11 cellular contexts compared by ENCODE assay signal in the genomic region with DNA sequence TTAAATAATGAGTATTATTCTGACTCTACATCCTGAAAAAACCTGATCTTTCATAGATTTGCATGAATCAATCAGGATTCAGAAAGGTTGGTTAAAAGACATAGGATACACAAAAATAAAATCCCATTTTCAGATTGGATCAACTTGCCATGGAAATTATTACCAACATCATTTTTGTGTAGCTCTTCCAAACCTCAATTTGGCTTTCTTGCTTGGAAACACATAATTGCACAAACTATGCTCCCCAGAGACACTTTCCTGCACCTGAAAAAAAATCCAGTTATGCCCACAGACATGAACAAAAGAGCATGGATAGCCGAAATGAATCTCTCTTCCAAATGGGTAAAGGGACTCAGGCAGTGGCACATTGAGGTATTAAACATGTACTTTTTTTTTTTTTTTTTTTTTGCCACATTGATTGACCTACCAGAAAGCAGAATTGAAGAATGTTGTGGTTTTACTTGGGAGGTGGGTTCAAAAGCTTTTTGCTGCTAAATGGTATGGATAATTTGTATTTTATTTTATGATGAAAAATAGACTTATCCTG.
A peak's percentile ranks its signal among the peaks of the same experiment; 100 is the strongest.
DNase-seq lines count a peak whose midpoint lies in the region; ATAC-seq and TF ChIP-seq lines count a peak whose summit lies in the region.
"Had no signal": no experiment of that assay in that cellular context is flagged by ENCODE, and none has a peak within 500 bp of the region (broad histone marks: within the 10 kb centered on the region; RNA-seq: fewer than 3 reads in every experiment).

No MANE protein-coding gene starts in this region.

- H3K4me3 Mint-ChIP-seq in neural progenitor cell: peak overlapping the region; percentile 6
- H3K4me3 Mint-ChIP-seq: CD4-positive, CD25-positive, alpha-beta regulatory T cell; HFFc6 had no signal

- no peaks in the 10 kb centered on the region for H3K27me3 ChIP-seq in neural progenitor cell
- H3K27me3 ChIP-seq in upper lobe of left lung: no peaks in the 10 kb centered on the region
- H3K27me3 ChIP-seq: BLaER1 treated with 17β-estradiol and CSF1 and Interleukin-3, amounts not matched to agents 10 nM and 100 nM had no signal

- no peak overlapping the region for H3K4me3 ChIP-seq in HEK293 (ENCODE audit: low read depth, low read length)
- no peak overlapping the region for H3K4me3 ChIP-seq in fibroblast of mammary gland (ENCODE audit: control insufficient read depth, low read depth, low read length)
- peak overlapping the region; percentile 27 for H3K4me3 ChIP-seq in neural progenitor cell
- H3K4me3 ChIP-seq in upper lobe of left lung: no peak overlapping the region
- H3K4me3 ChIP-seq: BLaER1 treated with 17β-estradiol and CSF1 and Interleukin-3, amounts not matched to agents 10 nM and 100 nM had no signal

- no peak for ATAC-seq in upper lobe of left lung (ENCODE audit: low FRiP score in 2 of 2)

- no peak overlapping the region for H3K9ac ChIP-seq in neural progenitor cell
- H3K9ac ChIP-seq: BLaER1 treated with 17β-estradiol and CSF1 and Interleukin-3, amounts not matched to agents 10 nM and 100 nM had no signal

- H3K4me2 ChIP-seq in neural progenitor cell: peak overlapping the region; percentile 69
- H3K4me2 ChIP-seq: BLaER1 treated with 17β-estradiol and CSF1 and Interleukin-3, amounts not matched to agents 10 nM and 100 nM had no signal

- H3K79me2 ChIP-seq in neural progenitor cell (ENCODE audit: low read depth): no peaks in the 10 kb centered on the region

- POLR2A ChIA-PET in HEK293 (lab: Yijun Ruan, JAX): interaction anchor here (0.7 kb wide), 1 partner anchor 278 kb away, joined by 4 read pairs; no protein-coding TSS in a partner anchor

- H3K27ac Mint-ChIP-seq in neural progenitor cell: no peak overlapping the region
- H3K27ac Mint-ChIP-seq: CD4-positive, CD25-positive, alpha-beta regulatory T cell; HFFc6 had no signal

- H3K9me3 ChIP-seq in HEK293 (ENCODE audit: control insufficient read depth, insufficient read depth, low read depth, low read length): no peaks in the 10 kb centered on the region
- H3K9me3 ChIP-seq in neural progenitor cell (ENCODE audit: low read depth): no peaks in the 10 kb centered on the region
- no peaks in the 10 kb centered on the region for H3K9me3 ChIP-seq in upper lobe of left lung

- no peak overlapping the region for H2AFZ ChIP-seq in neural progenitor cell (replicated peaks)

- TF ChIP-seq POLR2A in upper lobe of left lung (IDR thresholded peaks at IDR 0.05): no peak

- peaks cover 35% of the 10 kb centered on the region for H3F3A ChIP-seq in neural progenitor cell (ENCODE audit: low read depth)

- H3K36me3 ChIP-seq in HEK293 (ENCODE audit: control insufficient read depth in 2 of 2, insufficient read depth in 1 of 2, low read length in 2 of 2) (no peaks in the 10 kb centered on the region), neural progenitor cell (no peaks in the 10 kb centered on the region), upper lobe of left lung (no peaks in the 10 kb centered on the region)
- H3K36me3 ChIP-seq: BLaER1 treated with 17β-estradiol and CSF1 and Interleukin-3, amounts not matched to agents 10 nM and 100 nM had no signal

- H4K20me1 ChIP-seq in neural progenitor cell (ENCODE audit: low read depth): no peaks in the 10 kb centered on the region
- H4K20me1 ChIP-seq: BLaER1 treated with 17β-estradiol and CSF1 and Interleukin-3, amounts not matched to agents 10 nM and 100 nM had no signal

- DNase-seq in NCI-H69 (lab: John Stamatoyannopoulos, UW) (peak; percentile 7), fibroblast of mammary gland (ENCODE audit: low read depth) (peak; percentile 10), neural progenitor cell (ENCODE audit: low spot score) (no peak), NCI-H1417 (lab: John Stamatoyannopoulos, UW) (no peak), T-helper 1 cell (no peak), upper lobe of left lung (no peak)
- DNase-seq: ACHN; CD4-positive, CD25-positive, alpha-beta regulatory T cell; HFFc6 had no signal

- H3K4me1 Mint-ChIP-seq in neural progenitor cell: peaks cover 24% of the 10 kb centered on the region
- H3K4me1 Mint-ChIP-seq: CD4-positive, CD25-positive, alpha-beta regulatory T cell had no signal

- TF ChIP-seq CTCF in HEK293 (tag by site-specific recombination; IDR thresholded peaks at IDR 0.05): no peak
- TF ChIP-seq CTCF in fibroblast of mammary gland (conservative IDR thresholded peaks at IDR 0.05; ENCODE audit: control insufficient read depth, insufficient read depth, low read depth, low read length): no peak
- no peak for TF ChIP-seq CTCF in neural progenitor cell (IDR thresholded peaks at IDR 0.05)
- TF ChIP-seq CTCF in upper lobe of left lung (IDR thresholded peaks at IDR 0.05): no peak

- H3K9me3 Mint-ChIP-seq in neural progenitor cell: peaks cover 16% of the 10 kb centered on the region
- H3K9me3 Mint-ChIP-seq: HFFc6 had no signal

- CTCF ChIA-PET in HEK293 (lab: Yijun Ruan, JAX): interaction anchor here (0.6 to 1.7 kb wide), 4 partner anchors 10 to 461 kb away, joined by 3 to 5 read pairs (median 4); no protein-coding TSS in a partner anchor

- H3K36me3 Mint-ChIP-seq in neural progenitor cell: no peaks in the 10 kb centered on the region
- H3K36me3 Mint-ChIP-seq: CD4-positive, CD25-positive, alpha-beta regulatory T cell had no signal

- peaks cover 12% of the 10 kb centered on the region for H3K4me1 ChIP-seq in HEK293 (ENCODE audit: control insufficient read depth, insufficient read depth, low read length)
- peaks cover 35% of the 10 kb centered on the region for H3K4me1 ChIP-seq in neural progenitor cell
- H3K4me1 ChIP-seq in upper lobe of left lung: no peaks in the 10 kb centered on the region
- H3K4me1 ChIP-seq: BLaER1 treated with 17β-estradiol and CSF1 and Interleukin-3, amounts not matched to agents 10 nM and 100 nM had no signal

- H3K27ac ChIP-seq in HEK293 (ENCODE audit: extremely low read depth, low read depth, low read length) (no peak overlapping the region), neural progenitor cell (peak overlapping the region; percentile 73), upper lobe of left lung (no peak overlapping the region)
- H3K27ac ChIP-seq: BLaER1 treated with 17β-estradiol and CSF1 and Interleukin-3, amounts not matched to agents 10 nM and 100 nM had no signal

- TF ChIP-seq EP300 in upper lobe of left lung (IDR thresholded peaks at IDR 0.05): no peak

- 74 to 81% methylated on average over 1 of the region's 1 CpG for WGBS in upper lobe of left lung, 2 donors

- peaks cover 9% of the 10 kb centered on the region for H3K27me3 Mint-ChIP-seq in neural progenitor cell (ENCODE audit: insufficient read depth, low read depth)
- H3K27me3 Mint-ChIP-seq: CD4-positive, CD25-positive, alpha-beta regulatory T cell had no signal

TF ChIP-seq in HEK293, 187 proteins besides CTCF, POLR2A, EP300 and RAD21:
- peak; percentile 86 for TF ChIP-seq ZBTB17 (tag by site-specific recombination; IDR thresholded peaks at IDR 0.05)
- no peak for TF ChIP-seq ZFP41 (tag by site-specific recombination; IDR thresholded peaks at IDR 0.05; ENCODE audit: borderline replicate concordance)
- TF ChIP-seq, protein P1, sequence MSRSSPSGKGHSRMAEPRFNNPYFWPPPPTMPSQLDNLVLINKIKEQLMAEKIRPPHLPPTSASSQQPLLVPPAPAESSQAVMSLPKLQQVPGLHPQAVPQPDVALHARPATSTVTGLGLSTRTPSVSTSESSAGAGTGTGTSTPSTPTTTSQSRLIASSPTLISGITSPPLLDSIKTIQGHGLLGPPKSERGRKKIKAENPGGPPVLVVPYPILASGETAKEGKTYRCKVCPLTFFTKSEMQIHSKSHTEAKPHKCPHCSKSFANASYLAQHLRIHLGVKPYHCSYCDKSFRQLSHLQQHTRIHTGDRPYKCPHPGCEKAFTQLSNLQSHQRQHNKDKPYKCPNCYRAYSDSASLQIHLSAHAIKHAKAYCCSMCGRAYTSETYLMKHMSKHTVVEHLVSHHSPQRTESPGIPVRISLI (tag by site-specific recombination; IDR thresholded peaks at IDR 0.05): peak; percentile 73; the same call in 1 of the 2 replicates

Comparison
In these comparisons a context has a peak if more than half of its experiments do, and no peak if none do; other contexts are left out.
1. DNase-seq: peak in NCI-H69 (single experiment) and fibroblast of mammary gland (single experiment); none in neural progenitor cell (single experiment), NCI-H1417 (0 of 3), T-helper 1 cell (0 of 5) and upper lobe of left lung (0 of 2).